Comparison of ENCODE assay signal across 7 cellular contexts in the genomic region with DNA sequence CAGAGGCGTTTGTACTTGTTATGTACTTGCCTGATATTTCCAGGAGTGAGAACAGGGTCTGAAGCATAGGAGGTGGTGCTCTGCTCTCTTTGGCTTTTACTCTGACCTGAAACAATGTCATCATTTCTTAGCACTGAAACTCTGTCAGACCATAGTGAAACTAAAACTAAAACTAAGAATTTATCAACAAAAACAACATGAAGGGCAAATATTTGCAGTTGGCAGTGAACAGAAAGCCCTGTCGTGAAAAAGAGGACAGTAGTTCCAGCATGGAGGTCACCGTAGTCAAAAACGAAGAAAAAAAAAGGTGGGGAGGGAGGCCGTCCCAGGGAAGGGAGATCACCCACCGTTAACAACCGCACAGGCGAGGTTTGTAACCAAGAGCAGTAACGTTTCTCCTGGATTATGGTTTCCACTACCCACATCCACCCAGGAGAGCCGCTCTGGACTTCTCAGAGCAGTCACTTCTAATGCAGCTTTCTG.
DNase-seq lines count a peak whose midpoint lies in the region; ATAC-seq and TF ChIP-seq lines count a peak whose summit lies in the region.

No MANE protein-coding gene starts in this region.

- peak overlapping the region in 1 of 2 donors; percentile 18 for H3K4me3 ChIP-seq in left lung
- peak overlapping the region in 1 of 2 donors; percentile 32 for H3K4me3 ChIP-seq in vagina

- H3K36me3 ChIP-seq in left lung, result no peaks in the 10 kb centered on the region
- no peaks in the 10 kb centered on the region for H3K36me3 ChIP-seq in vagina

- H3K9me3 ChIP-seq in left lung, result no peaks in the 10 kb centered on the region
- no peaks in the 10 kb centered on the region for H3K9me3 ChIP-seq in vagina

- H3K4me3 Mint-ChIP-seq in activated T-helper 2 cell treated with anti-CD3 and anti-CD28 coated beads, Interferon-gamma antibody, Interleukin-2, Interleukin-4, amounts not matched to agents 10 μg/mL and 5 μg/mL and 100 μg/mL, durations not matched to agents 14 hours and 24 hours and 36 hours (ENCODE audit: low read depth), result peak overlapping the region; percentile 75

- H3K27me3 ChIP-seq in left lung (no peaks in the 10 kb centered on the region), vagina (no peaks in the 10 kb centered on the region)

- no peak for TF ChIP-seq POLR2A in vagina (IDR thresholded peaks at IDR 0.05)

- no peak for TF ChIP-seq CTCF in left lung (IDR thresholded peaks at IDR 0.05)
- no peak for TF ChIP-seq CTCF in vagina (IDR thresholded peaks at IDR 0.05)

- intact Hi-C loops in activated T-helper 2 cell treated with anti-CD3 and anti-CD28 coated beads, Interferon-gamma antibody, Interleukin-2, Interleukin-4, amounts not matched to agents 10 μg/mL and 5 μg/mL and 100 μg/mL, durations not matched to agents 14 hours and 24 hours and 36 hours (cut with micrococcal nuclease), result loop anchor here (2.0 to 5.0 kb wide), 2 partner anchors 615 to 676 kb away; a partner anchor contains a TSS
- intact Hi-C loops in left lung (cut with DNase I), result no loop called here
- intact Hi-C loops in vagina (cut with DNase I), result no loop called here

- no peak for DNase-seq in activated T-helper 2 cell treated with anti-CD3 and anti-CD28 coated beads, Interferon-gamma antibody, Interleukin-2, Interleukin-4, amounts not matched to agents 10 μg/mL and 5 μg/mL and 100 μg/mL, durations not matched to agents 14 hours and 24 hours and 36 hours (ENCODE audit: low spot score)
- DNase-seq in left lung (no peak), vagina (ENCODE audit: extremely low spot score in 2 of 2) (no peak), NCI-H2029 treated with DMSO at 0.1 percent for 48 hours (lab: John Stamatoyannopoulos, UW) (no peak)
- DNase-seq in activated effector memory CD4-positive, alpha-beta T cell treated with Interleukin-2 at 50 U/mL for 16 hours, result no peak

- no peaks in the 10 kb centered on the region for H3K9me3 Mint-ChIP-seq in activated T-helper 2 cell treated with anti-CD3 and anti-CD28 coated beads, Interferon-gamma antibody, Interleukin-2, Interleukin-4, amounts not matched to agents 10 μg/mL and 5 μg/mL and 100 μg/mL, durations not matched to agents 14 hours and 24 hours and 36 hours

- H3K4me1 ChIP-seq in left lung (peaks cover 0 to 11% of the 10 kb centered on the region in 2 donors), vagina (peaks cover 14% of the 10 kb centered on the region)

- no peaks in the 10 kb centered on the region for H3K36me3 Mint-ChIP-seq in activated T-helper 2 cell treated with anti-CD3 and anti-CD28 coated beads, Interferon-gamma antibody, Interleukin-2, Interleukin-4, amounts not matched to agents 10 μg/mL and 5 μg/mL and 100 μg/mL, durations not matched to agents 14 hours and 24 hours and 36 hours (ENCODE audit: low read depth)

- peaks cover 26% of the 10 kb centered on the region for H3K4me1 Mint-ChIP-seq in activated T-helper 2 cell treated with anti-CD3 and anti-CD28 coated beads, Interferon-gamma antibody, Interleukin-2, Interleukin-4, amounts not matched to agents 10 μg/mL and 5 μg/mL and 100 μg/mL, durations not matched to agents 14 hours and 24 hours and 36 hours (ENCODE audit: low read depth)

- no peak overlapping the region for H3K27ac ChIP-seq in left lung
- H3K27ac ChIP-seq in vagina, result peak overlapping the region; percentile 73

- H3K27ac Mint-ChIP-seq in activated T-helper 2 cell treated with anti-CD3 and anti-CD28 coated beads, Interferon-gamma antibody, Interleukin-2, Interleukin-4, amounts not matched to agents 10 μg/mL and 5 μg/mL and 100 μg/mL, durations not matched to agents 14 hours and 24 hours and 36 hours, result peak overlapping the region; percentile 89

- peaks cover 6% of the 10 kb centered on the region for H3K27me3 Mint-ChIP-seq in activated T-helper 2 cell treated with anti-CD3 and anti-CD28 coated beads, Interferon-gamma antibody, Interleukin-2, Interleukin-4, amounts not matched to agents 10 μg/mL and 5 μg/mL and 100 μg/mL, durations not matched to agents 14 hours and 24 hours and 36 hours (ENCODE audit: low read depth)

- ATAC-seq in GM19035 (IDR thresholded peaks at IDR 0.05; ENCODE audit: unreplicated experiment), result peak; percentile 80
- ATAC-seq in HG03025 (IDR thresholded peaks at IDR 0.05; ENCODE audit: low FRiP score, unreplicated experiment), result peak; percentile 83
- ATAC-seq in left lung, result peak; percentile 56
